Comparison of ENCODE assay signal across 26 cellular contexts in the genomic region with DNA sequence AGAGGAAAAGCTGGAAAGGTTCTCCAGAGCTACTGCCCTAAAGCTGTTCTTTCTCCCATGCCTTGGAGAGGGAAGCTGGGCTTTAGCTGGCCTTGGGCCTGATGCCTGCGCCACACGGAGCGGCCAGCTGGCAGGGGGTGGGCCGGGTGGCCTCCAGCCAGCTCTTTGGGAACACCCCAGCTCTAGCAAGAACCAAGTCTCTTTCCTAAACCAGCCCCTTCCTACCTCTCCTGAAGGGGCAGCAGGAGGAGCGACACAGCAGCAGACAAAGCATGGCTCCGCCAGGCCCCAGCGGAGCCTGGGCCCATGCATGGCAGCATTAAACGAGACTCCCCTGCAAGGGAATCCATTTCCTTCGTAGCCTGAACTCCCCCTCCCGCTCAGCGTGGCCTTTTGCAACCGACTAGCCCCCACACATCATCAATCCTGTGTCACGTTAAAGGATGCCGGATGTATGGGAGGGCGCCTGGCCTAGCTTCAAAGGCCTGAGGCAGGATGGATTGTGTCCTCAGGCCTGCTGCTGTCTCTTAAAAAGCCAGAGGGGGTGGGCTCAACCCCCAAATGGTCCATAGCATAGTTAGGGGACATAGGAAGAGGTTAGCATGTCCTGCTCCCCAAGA. TPM values are rescaled to one million over a fixed set of nuclear protein-coding genes. Genes with fewer than 3 reads are reported as not detected.
DNase-seq lines count a peak whose midpoint lies in the region; ATAC-seq, FAIRE-seq and TF ChIP-seq lines count a peak whose summit lies in the region.
"Had no signal": no experiment of that assay in that cellular context is flagged by ENCODE, and none has a peak within 500 bp of the region (broad histone marks: within the 10 kb centered on the region; RNA-seq: fewer than 3 reads in every experiment).

No MANE protein-coding gene starts in this region.

- no peaks in the 10 kb centered on the region for H3K9me3 ChIP-seq in ascending aorta
- H3K9me3 ChIP-seq: BLaER1 treated with 17β-estradiol and CSF1 and Interleukin-3, amounts not matched to agents 10 nM and 100 nM; SK-N-SH had no signal

- TF ChIP-seq POLR2A in H54 (IDR thresholded peaks at IDR 0.05; ENCODE audit: low read depth, low read length): no peak

- intact Hi-C loops in ascending aorta (cut with DNase I) (loop anchor here (2.0 kb wide), 1 partner anchor 13 kb away; a partner anchor contains a TSS), posterior cingulate gyrus (cut with DNase I) (no loop called here)

- POLR2A ChIA-PET in activated CD4-positive, alpha-beta memory T cell treated with anti-CD3 and anti-CD28 coated beads, Interleukin-2, amount 10 ng/mL, durations not matched to agents 7 days and 5 days (lab: Charles Lee): interaction anchor here (0.8 kb wide), 1 partner anchor 33 kb away, joined by 3 read pairs; no protein-coding TSS in a partner anchor

- H3K9me3 Mint-ChIP-seq in activated CD4-positive, alpha-beta memory T cell treated with anti-CD3 and anti-CD28 coated beads, Interleukin-2, amount 10 ng/mL, durations not matched to agents 7 days and 5 days: no peaks in the 10 kb centered on the region
- H3K9me3 Mint-ChIP-seq: activated T-helper 17 cell treated with anti-CD3 and anti-CD28 coated beads, Interleukin-2, amount 50 U/mL, for 72 hours had no signal

- no peak for FAIRE-seq in H54 (lab: Jason Lieb, UNC)
- FAIRE-seq: A204.1, D721Med, endometrium, GM12891 had no signal

- no peak for ATAC-seq in GM19467 (IDR thresholded peaks at IDR 0.05; ENCODE audit: unreplicated experiment)
- ATAC-seq: activated CD4-positive, CD25-positive, alpha-beta regulatory T cell treated with anti-CD3 and anti-CD28 coated beads, Interleukin-2, amount 50 U/mL, for 24 hours; activated T-helper 17 cell treated with anti-CD3 and anti-CD28 coated beads, Interleukin-2, amount 50 U/mL, for 72 hours; Panc1 had no signal

- no peak for TF ChIP-seq CTCF in ascending aorta (IDR thresholded peaks at IDR 0.05)

- no peaks in the 10 kb centered on the region for H3K27me3 Mint-ChIP-seq in activated CD4-positive, alpha-beta memory T cell treated with anti-CD3 and anti-CD28 coated beads, Interleukin-2, amount 10 ng/mL, durations not matched to agents 7 days and 5 days
- H3K27me3 Mint-ChIP-seq: activated T-helper 17 cell treated with anti-CD3 and anti-CD28 coated beads, Interleukin-2, amount 50 U/mL, for 72 hours; progenitor cell of endocrine pancreas had no signal

- no peaks in the 10 kb centered on the region for H3K27me3 ChIP-seq in ascending aorta
- H3K27me3 ChIP-seq: BLaER1 treated with 17β-estradiol and CSF1 and Interleukin-3, amounts not matched to agents 10 nM and 100 nM had no signal

- no peak overlapping the region for H3K27ac Mint-ChIP-seq in activated CD4-positive, alpha-beta memory T cell treated with anti-CD3 and anti-CD28 coated beads, Interleukin-2, amount 10 ng/mL, durations not matched to agents 7 days and 5 days
- H3K27ac Mint-ChIP-seq: progenitor cell of endocrine pancreas had no signal

- peaks cover 55 to 78% of the 10 kb centered on the region in 2 donors for H3K36me3 ChIP-seq in ascending aorta

- H3K4me1 Mint-ChIP-seq in activated CD4-positive, alpha-beta memory T cell treated with anti-CD3 and anti-CD28 coated beads, Interleukin-2, amount 10 ng/mL, durations not matched to agents 7 days and 5 days: peaks cover 27% of the 10 kb centered on the region

- no peak overlapping the region for H3K4me3 ChIP-seq in ascending aorta
- H3K4me3 ChIP-seq: BLaER1 treated with 17β-estradiol and CSF1 and Interleukin-3, amounts not matched to agents 10 nM and 100 nM; smooth muscle cell had no signal

- peaks cover 51% of the 10 kb centered on the region for H3K36me3 Mint-ChIP-seq in activated CD4-positive, alpha-beta memory T cell treated with anti-CD3 and anti-CD28 coated beads, Interleukin-2, amount 10 ng/mL, durations not matched to agents 7 days and 5 days (ENCODE audit: low read depth)

- H3K27ac ChIP-seq in ascending aorta: peak overlapping the region; percentile 8 to 44
- H3K27ac ChIP-seq: BLaER1 treated with 17β-estradiol and CSF1 and Interleukin-3, amounts not matched to agents 10 nM and 100 nM had no signal

- peaks cover 13 to 20% of the 10 kb centered on the region in 2 donors for H3K4me1 ChIP-seq in ascending aorta

- peak; percentile 63 for DNase-seq in Ammon's horn (ENCODE audit: low spot score)
- DNase-seq in ascending aorta (ENCODE audit: low spot score in 2 of 2): no peak
- peak; percentile 21 to 53 for DNase-seq in hippocampal formation (lab: John Stamatoyannopoulos, UW)
- peak in 8 of 10 donors; percentile 33 to 93 (median 67) for DNase-seq in posterior cingulate gyrus
- DNase-seq in OCI-M2 (lab: John Stamatoyannopoulos, UW; ENCODE audit: unreplicated experiment): no peak
- no peak for DNase-seq in H54 (ENCODE audit: insufficient read length, low spot score)
- DNase-seq in activated CD4-positive, alpha-beta memory T cell treated with anti-CD3 and anti-CD28 coated beads, Interleukin-2, amount 10 ng/mL, durations not matched to agents 7 days and 5 days: no peak
- DNase-seq: NCI-H1417; NCI-H2171 treated with DMSO at 0.1 percent for 48 hours; NCI-H82; SK-N-SH; stimulated activated CD4-positive, alpha-beta T cell treated with anti-CD3 and anti-CD28 coated beads, Interleukin-4, amount 100 ng/mL, for 4 hours; T1000 had no signal

- no peak overlapping the region for H3K4me3 Mint-ChIP-seq in activated CD4-positive, alpha-beta memory T cell treated with anti-CD3 and anti-CD28 coated beads, Interleukin-2, amount 10 ng/mL, durations not matched to agents 7 days and 5 days
- H3K4me3 Mint-ChIP-seq: activated T-helper 17 cell treated with anti-CD3 and anti-CD28 coated beads, Interleukin-2, amount 50 U/mL, for 72 hours had no signal

- CTCF ChIA-PET in activated CD4-positive, alpha-beta memory T cell treated with anti-CD3 and anti-CD28 coated beads, Interleukin-2, amount 10 ng/mL, durations not matched to agents 7 days and 5 days (lab: Charles Lee): no interaction called here

RNA-seq across cellular contexts. Expression of a gene that starts 14.0 kb away (rescaled TPM):
- total RNA-seq in ascending aorta: 29.8 TPM
- total RNA-seq in activated CD4-positive, alpha-beta memory T cell treated with anti-CD3 and anti-CD28 coated beads, Interleukin-2, amount 10 ng/mL, durations not matched to agents 7 days and 5 days: 10 to 100 TPM; 38.5 to 40.5 TPM

RNA-seq across cellular contexts. Expression of a gene that starts 28.7 kb away (rescaled TPM):
- total RNA-seq in ascending aorta: not detected
- total RNA-seq in activated CD4-positive, alpha-beta memory T cell treated with anti-CD3 and anti-CD28 coated beads, Interleukin-2, amount 10 ng/mL, durations not matched to agents 7 days and 5 days: not detected
- total RNA-seq: HT1080, myocyte had no signal

RNA-seq across cellular contexts. Expression of a gene that starts 37.9 kb away (rescaled TPM):
- total RNA-seq in ascending aorta: 15.0 TPM
- total RNA-seq in activated CD4-positive, alpha-beta memory T cell treated with anti-CD3 and anti-CD28 coated beads, Interleukin-2, amount 10 ng/mL, durations not matched to agents 7 days and 5 days: 10 to 100 TPM; 40.4 to 41.8 TPM

RNA-seq across cellular contexts. Expression of a gene that starts 44.5 kb away (rescaled TPM):
- 30.7 TPM for total RNA-seq in ascending aorta
- 100 to 1,000 TPM; 107 to 112 TPM for total RNA-seq in activated CD4-positive, alpha-beta memory T cell treated with anti-CD3 and anti-CD28 coated beads, Interleukin-2, amount 10 ng/mL, durations not matched to agents 7 days and 5 days

Comparison
In these comparisons a context has a peak if more than half of its experiments do, and no peak if none do; other contexts are left out.
1. DNase-seq: peak in Ammon's horn (single experiment), hippocampal formation (2 of 2) and posterior cingulate gyrus (8 of 10); none in ascending aorta (0 of 2), OCI-M2 (single experiment), H54 (single experiment) and activated CD4-positive, alpha-beta memory T cell treated with anti-CD3 and anti-CD28 coated beads, Interleukin-2, amount 10 ng/mL, durations not matched to agents 7 days and 5 days (single experiment).